In the genomic region with DNA sequence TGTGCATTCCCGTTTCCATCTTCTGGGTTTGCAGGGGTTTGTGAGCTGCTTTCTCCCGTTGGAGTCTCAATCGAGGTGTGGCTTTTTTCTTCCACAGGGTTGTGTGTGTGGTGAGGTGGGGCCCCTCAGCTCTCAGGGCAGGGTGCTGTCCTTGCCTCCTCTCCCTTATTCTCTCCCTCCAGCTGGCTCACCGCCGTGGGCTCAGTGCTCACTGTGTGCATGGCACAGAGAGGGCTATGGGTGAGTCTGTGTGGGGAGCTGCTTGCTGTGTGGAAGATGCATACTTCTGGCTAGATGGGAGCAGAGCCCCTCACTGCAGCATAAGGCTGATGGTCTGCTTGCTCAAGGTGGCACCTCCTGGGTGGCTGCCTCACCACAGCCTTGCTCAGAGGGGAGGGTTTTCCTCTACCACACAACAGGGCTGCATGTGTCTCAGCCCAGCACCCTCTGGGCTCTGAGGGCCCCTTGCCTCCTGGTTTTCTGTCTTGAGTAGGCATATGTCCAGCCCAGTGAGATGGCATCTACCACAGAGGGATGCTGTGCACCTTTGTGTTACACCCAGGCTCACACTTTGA, we compare ENCODE assay signal across 15 cellular contexts.
A peak's percentile ranks its signal among the peaks of the same experiment; 100 is the strongest.
DNase-seq lines count a peak whose midpoint lies in the region; ATAC-seq and TF ChIP-seq lines count a peak whose summit lies in the region.
"Had no signal": no experiment of that assay in that cellular context is flagged by ENCODE, and none has a peak within 500 bp of the region (broad histone marks: within the 10 kb centered on the region; RNA-seq: fewer than 3 reads in every experiment).

No MANE protein-coding gene starts in this region.

- H3K4me1 Mint-ChIP-seq in natural killer cell treated with Interleukin-12 subunit alpha and Interleukin-12 subunit beta and Interleukin-15 and Interleukin-18, amount 100 ng/mL, for 72 hours (ENCODE audit: low read depth in 2 of 2): no peaks in the 10 kb centered on the region
- H3K4me1 Mint-ChIP-seq: CD4-positive, alpha-beta memory T cell had no signal

- H3K9me3 Mint-ChIP-seq in natural killer cell treated with Interleukin-12 subunit alpha and Interleukin-12 subunit beta and Interleukin-15 and Interleukin-18, amount 100 ng/mL, for 72 hours: no peaks in the 10 kb centered on the region
- H3K9me3 Mint-ChIP-seq: CD4-positive, alpha-beta memory T cell; GM23338 had no signal

- intact Hi-C loops in left ventricle myocardium inferior (cut with micrococcal nuclease): no loop called here

- TF ChIP-seq POLR2A in gastroesophageal sphincter (IDR thresholded peaks at IDR 0.05): no peak

- TF ChIP-seq CTCF in right atrium auricular region (IDR thresholded peaks at IDR 0.05) (no peak), left ventricle myocardium inferior (IDR thresholded peaks at IDR 0.05; ENCODE audit: borderline replicate concordance) (no peak), gastroesophageal sphincter (IDR thresholded peaks at IDR 0.05) (no peak)

- H3K4me3 ChIP-seq in right atrium auricular region: no peak overlapping the region
- no peak overlapping the region for H3K4me3 ChIP-seq in left ventricle myocardium inferior
- H3K4me3 ChIP-seq in gastroesophageal sphincter: no peak overlapping the region
- H3K4me3 ChIP-seq: A549, GM23338 had no signal

- no peak for TF ChIP-seq EP300 in gastroesophageal sphincter (IDR thresholded peaks at IDR 0.05)

- no peaks in the 10 kb centered on the region for H3K36me3 ChIP-seq in right atrium auricular region
- H3K36me3 ChIP-seq in left ventricle myocardium inferior: no peaks in the 10 kb centered on the region
- H3K36me3 ChIP-seq in gastroesophageal sphincter: no peaks in the 10 kb centered on the region
- H3K36me3 ChIP-seq: BE2C had no signal

- H3K27ac ChIP-seq in right atrium auricular region (no peak overlapping the region), left ventricle myocardium inferior (replicated peaks) (no peak overlapping the region), gastroesophageal sphincter (no peak overlapping the region)
- H3K27ac ChIP-seq: A549, C4-2B had no signal

- H3K27ac Mint-ChIP-seq in natural killer cell treated with Interleukin-12 subunit alpha and Interleukin-12 subunit beta and Interleukin-15 and Interleukin-18, amount 100 ng/mL, for 72 hours: no peak overlapping the region
- H3K27ac Mint-ChIP-seq: CD4-positive, alpha-beta memory T cell; GM23338 had no signal

- H3K4me3 Mint-ChIP-seq in natural killer cell treated with Interleukin-12 subunit alpha and Interleukin-12 subunit beta and Interleukin-15 and Interleukin-18, amount 100 ng/mL, for 72 hours: no peak overlapping the region
- H3K4me3 Mint-ChIP-seq: CD4-positive, alpha-beta memory T cell; GM23338 had no signal

- DNase-seq in right atrium auricular region (ENCODE audit: low spot score) (peak; percentile 47), left ventricle myocardium inferior (no peak), NCI-H82 (lab: John Stamatoyannopoulos, UW) (no peak), NCI-H1105 (lab: John Stamatoyannopoulos, UW) (no peak)
- DNase-seq in natural killer cell treated with Interleukin-12 subunit alpha and Interleukin-12 subunit beta and Interleukin-15 and Interleukin-18, amount 100 ng/mL, for 72 hours (ENCODE audit: low spot score): no peak
- DNase-seq in stimulated activated CD4-positive, alpha-beta T cell treated with anti-CD3 and anti-CD28 coated beads, Interleukin-4, amount 100 ng/mL, for 24 hours: no peak
- DNase-seq: BE2C; CD4-positive, alpha-beta memory T cell; DMS79; GDM1; H7 had no signal

- no peaks in the 10 kb centered on the region for H3K36me3 Mint-ChIP-seq in natural killer cell treated with Interleukin-12 subunit alpha and Interleukin-12 subunit beta and Interleukin-15 and Interleukin-18, amount 100 ng/mL, for 72 hours
- H3K36me3 Mint-ChIP-seq: CD4-positive, alpha-beta memory T cell had no signal

- H3K4me1 ChIP-seq in right atrium auricular region: no peaks in the 10 kb centered on the region
- no peaks in the 10 kb centered on the region for H3K4me1 ChIP-seq in left ventricle myocardium inferior
- H3K4me1 ChIP-seq in gastroesophageal sphincter: no peaks in the 10 kb centered on the region
- H3K4me1 ChIP-seq: A549, BE2C had no signal

- peak; percentile 19 for ATAC-seq in gastroesophageal sphincter
- ATAC-seq in natural killer cell treated with Interleukin-12 subunit alpha and Interleukin-12 subunit beta and Interleukin-15 and Interleukin-18, amount 100 ng/mL, for 72 hours: peak; percentile 12 to 26
- ATAC-seq: A549, GM23338 had no signal

- no peaks in the 10 kb centered on the region for H3K9me3 ChIP-seq in right atrium auricular region
- H3K9me3 ChIP-seq in left ventricle myocardium inferior (replicated peaks): peaks cover 5% of the 10 kb centered on the region
- no peaks in the 10 kb centered on the region for H3K9me3 ChIP-seq in gastroesophageal sphincter
- H3K9me3 ChIP-seq: A549, BE2C had no signal

- peaks cover under 1 to 10% of the 10 kb centered on the region in 2 donors for H3K27me3 Mint-ChIP-seq in natural killer cell treated with Interleukin-12 subunit alpha and Interleukin-12 subunit beta and Interleukin-15 and Interleukin-18, amount 100 ng/mL, for 72 hours

- WGBS in gastroesophageal sphincter (ENCODE audit: low coverage in 1 of 2), 2 donors: 68 to 74% methylated on average over 3 of the region's 5 CpGs

- no peaks in the 10 kb centered on the region for H3K27me3 ChIP-seq in right atrium auricular region
- H3K27me3 ChIP-seq in left ventricle myocardium inferior (ENCODE audit: low read depth): peaks cover 53% of the 10 kb centered on the region
- H3K27me3 ChIP-seq in gastroesophageal sphincter: peaks cover 12% of the 10 kb centered on the region
